Comparison of ENCODE assay signal across 24 cellular contexts in the genomic region with DNA sequence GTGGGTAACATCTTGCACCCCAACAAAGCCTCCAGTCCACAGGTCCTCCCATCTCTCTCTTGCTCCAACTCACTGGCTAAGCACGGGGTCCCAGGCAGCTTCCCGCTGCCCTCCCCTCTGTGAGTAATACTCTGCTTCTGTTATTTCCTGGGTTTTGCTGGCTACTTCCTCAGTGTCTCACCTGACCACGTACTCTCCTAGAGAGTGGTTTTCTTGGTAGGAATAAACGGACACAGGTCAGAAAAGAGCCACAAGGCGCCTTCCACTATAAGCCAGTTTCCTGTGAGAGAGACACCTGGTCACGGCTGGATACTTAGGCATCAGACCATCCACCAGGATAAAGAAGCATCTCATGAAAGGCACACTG. TPM values are rescaled to one million over a fixed set of nuclear protein-coding genes. Genes with fewer than 3 reads are reported as not detected.
DNase-seq lines count a peak whose midpoint lies in the region; ATAC-seq and TF ChIP-seq lines count a peak whose summit lies in the region.
"Had no signal": no experiment of that assay in that cellular context is flagged by ENCODE, and none has a peak within 500 bp of the region (broad histone marks: within the 10 kb centered on the region; RNA-seq: fewer than 3 reads in every experiment).

No MANE protein-coding gene starts in this region.

- H3K4me1 ChIP-seq in Loucy (ENCODE audit: insufficient read depth, low read length, poor library complexity, severe bottlenecking): peaks cover 9% of the 10 kb centered on the region
- no peaks in the 10 kb centered on the region for H3K4me1 ChIP-seq in naive thymus-derived CD4-positive, alpha-beta T cell (ENCODE audit: control insufficient read depth in 2 of 2, insufficient read depth in 2 of 2, low read length in 2 of 2)
- H3K4me1 ChIP-seq in subcutaneous abdominal adipose tissue (ENCODE audit: control insufficient read depth in 5 of 5, insufficient read depth in 5 of 5, low read length in 5 of 5): peaks cover 14 to 78% (median 70%) of the 10 kb centered on the region in 5 donors

- H3K4me3 Mint-ChIP-seq in brain: no peak overlapping the region
- peak overlapping the region in 2 of 10 donors; percentile 7 to 45 for H3K4me3 Mint-ChIP-seq in naive thymus-derived CD4-positive, alpha-beta T cell
- H3K4me3 Mint-ChIP-seq: activated CD8-positive, alpha-beta memory T cell treated with anti-CD3 and anti-CD28 coated beads, Interleukin-2, amount 10 ng/mL, durations not matched to agents 7 days and 5 days; CD8-positive, alpha-beta memory T cell had no signal

- no peaks in the 10 kb centered on the region for H3K27me3 Mint-ChIP-seq in brain
- no peaks in the 10 kb centered on the region for H3K27me3 Mint-ChIP-seq in naive thymus-derived CD4-positive, alpha-beta T cell
- H3K27me3 Mint-ChIP-seq: activated CD8-positive, alpha-beta memory T cell treated with anti-CD3 and anti-CD28 coated beads, Interleukin-2, amount 10 ng/mL, durations not matched to agents 7 days and 5 days; CD8-positive, alpha-beta memory T cell had no signal

- H3K27ac Mint-ChIP-seq in brain: peak overlapping the region in 3 of 5 experiments; percentile 3 to 51 (median 19)
- peak overlapping the region in 5 of 9 donors; percentile 49 to 77 (median 65) for H3K27ac Mint-ChIP-seq in naive thymus-derived CD4-positive, alpha-beta T cell
- H3K27ac Mint-ChIP-seq: activated CD8-positive, alpha-beta memory T cell treated with anti-CD3 and anti-CD28 coated beads, Interleukin-2, amount 10 ng/mL, durations not matched to agents 7 days and 5 days had no signal

- H2AFZ ChIP-seq in Loucy (ENCODE audit: low read length): no peak overlapping the region

- H3K9ac ChIP-seq in Loucy (ENCODE audit: low read depth, low read length, poor library complexity, severe bottlenecking): no peak overlapping the region
- no peak overlapping the region for H3K9ac ChIP-seq in subcutaneous abdominal adipose tissue (ENCODE audit: low read length in 5 of 5)

- H3K27ac ChIP-seq in naive thymus-derived CD4-positive, alpha-beta T cell (ENCODE audit: low read depth, low read length): no peak overlapping the region
- peak overlapping the region; percentile 96 for H3K27ac ChIP-seq in subcutaneous abdominal adipose tissue (ENCODE audit: low read depth, low read length)
- H3K27ac ChIP-seq: RWPE1, thyroid gland, WERI-Rb-1 had no signal

- peaks cover 64% of the 10 kb centered on the region for H4K20me1 ChIP-seq in Loucy (ENCODE audit: insufficient read depth, low read length, poor library complexity, severe bottlenecking)

- no peak for ATAC-seq in naive thymus-derived CD4-positive, alpha-beta T cell
- no peak for ATAC-seq in GM21367 (IDR thresholded peaks at IDR 0.05; ENCODE audit: unreplicated experiment)
- ATAC-seq: activated CD8-positive, alpha-beta memory T cell treated with anti-CD3 and anti-CD28 coated beads, Interleukin-2, amount 10 ng/mL, durations not matched to agents 7 days and 5 days; SK-N-SH treated with all-trans-retinoic acid at 6 μM for 48 hours had no signal

- intact Hi-C loops in naive thymus-derived CD4-positive, alpha-beta T cell (cut with micrococcal nuclease): no loop called here

- H3K79me2 ChIP-seq in Loucy (ENCODE audit: insufficient read depth, low read length): peaks cover 95% of the 10 kb centered on the region

- peaks cover 6% of the 10 kb centered on the region for H3K36me3 Mint-ChIP-seq in brain
- peaks cover 0 to 10% (median 0%) of the 10 kb centered on the region in 5 donors for H3K36me3 Mint-ChIP-seq in naive thymus-derived CD4-positive, alpha-beta T cell
- H3K36me3 Mint-ChIP-seq: activated CD8-positive, alpha-beta memory T cell treated with anti-CD3 and anti-CD28 coated beads, Interleukin-2, amount 10 ng/mL, durations not matched to agents 7 days and 5 days had no signal

- no peak for DNase-seq in naive thymus-derived CD4-positive, alpha-beta T cell
- DNase-seq in activated gamma-delta T cell treated with Interleukin-2 at 50 U/mL for 16 hours (no peak), NCI-H187 treated with DMSO at 0.1 percent for 48 hours (lab: John Stamatoyannopoulos, UW) (no peak)
- DNase-seq: activated CD4-positive, alpha-beta T cell treated with anti-CD3 and anti-CD28 coated beads, Interleukin-2, amount 50 U/mL, for 1 hour; activated CD8-positive, alpha-beta memory T cell treated with anti-CD3 and anti-CD28 coated beads, Interleukin-2, amount 10 ng/mL, durations not matched to agents 7 days and 5 days; activated naive CD4-positive, alpha-beta T cell treated with anti-CD3 and anti-CD28 coated beads, Interleukin-2, amount 50 U/mL, for 16 hours; CD8-positive, alpha-beta memory T cell; DMS153; KBM-7; mammary epithelial cell; NCI-H1930; NCI-H69; retina; stimulated activated CD4-positive, alpha-beta T cell treated with anti-CD3 and anti-CD28 coated beads, Interleukin-2, amount 100 ng/mL, for 48 hours; stimulated activated naive CD4-positive, alpha-beta T cell; thyroid gland; WERI-Rb-1 had no signal

- no peaks in the 10 kb centered on the region for H3K27me3 ChIP-seq in Loucy (ENCODE audit: insufficient read depth, low read length, poor library complexity, severe bottlenecking)
- no peaks in the 10 kb centered on the region for H3K27me3 ChIP-seq in naive thymus-derived CD4-positive, alpha-beta T cell (ENCODE audit: control insufficient read depth in 2 of 2, insufficient read depth in 2 of 2, low read length in 2 of 2)
- H3K27me3 ChIP-seq in subcutaneous abdominal adipose tissue (ENCODE audit: control insufficient read depth in 5 of 5, insufficient read depth in 4 of 5, low read length in 5 of 5): no peaks in the 10 kb centered on the region
- H3K27me3 ChIP-seq: thyroid gland had no signal

- H3K36me3 ChIP-seq in Loucy (ENCODE audit: insufficient read depth, low read length) (peaks cover 18% of the 10 kb centered on the region; the same call in 1 of the 2 replicates), subcutaneous abdominal adipose tissue (ENCODE audit: control insufficient read depth in 5 of 5, insufficient read depth in 5 of 5, low read length in 5 of 5) (peaks cover 0 to 10% (median 0%) of the 10 kb centered on the region in 5 donors)
- peaks cover 0 to 7% (median 0%) of the 10 kb centered on the region in 3 experiments for H3K36me3 ChIP-seq in naive thymus-derived CD4-positive, alpha-beta T cell (ENCODE audit: control insufficient read depth in 2 of 3, insufficient read depth in 3 of 3, low read length in 3 of 3)
- H3K36me3 ChIP-seq: thyroid gland had no signal

- CTCF ChIA-PET in naive thymus-derived CD4-positive, alpha-beta T cell (lab: Charles Lee): interaction anchor here (0.7 kb wide), 1 partner anchor 24 kb away, joined by 4 read pairs; no protein-coding TSS in a partner anchor

- H3K4me3 ChIP-seq in Loucy (ENCODE audit: low read length, poor library complexity, severe bottlenecking) (no peak overlapping the region), subcutaneous abdominal adipose tissue (ENCODE audit: low read depth in 1 of 5, low read length in 5 of 5) (no peak overlapping the region)
- H3K4me3 ChIP-seq in naive thymus-derived CD4-positive, alpha-beta T cell (ENCODE audit: low read length): no peak overlapping the region
- H3K4me3 ChIP-seq: coronary artery, thyroid gland had no signal

- no peaks in the 10 kb centered on the region for H3F3A ChIP-seq in Loucy (ENCODE audit: low read depth)

- H3K4me2 ChIP-seq in Loucy (ENCODE audit: low read depth, low read length, poor library complexity, severe bottlenecking): peak overlapping the region; percentile 3

- H3K9me3 ChIP-seq in Loucy (ENCODE audit: insufficient read depth, low read depth, low read length) (no peaks in the 10 kb centered on the region), subcutaneous abdominal adipose tissue (ENCODE audit: control insufficient read depth in 5 of 5, low read length in 5 of 5) (no peaks in the 10 kb centered on the region)
- H3K9me3 ChIP-seq in naive thymus-derived CD4-positive, alpha-beta T cell (ENCODE audit: control insufficient read depth in 2 of 3, low read length in 3 of 3): no peaks in the 10 kb centered on the region
- H3K9me3 ChIP-seq: thyroid gland had no signal

- TF ChIP-seq CTCF in Loucy (conservative IDR thresholded peaks at IDR 0.05; ENCODE audit: low read length): no peak
- no peak for TF ChIP-seq CTCF in brain (conservative IDR thresholded peaks at IDR 0.05)

- no peaks in the 10 kb centered on the region for H3K9me2 ChIP-seq in Loucy (replicated peaks; ENCODE audit: low read depth, low read length)

- peaks cover 0 to 10% (median 0%) of the 10 kb centered on the region in 5 experiments for H3K9me3 Mint-ChIP-seq in brain
- H3K9me3 Mint-ChIP-seq in naive thymus-derived CD4-positive, alpha-beta T cell: no peaks in the 10 kb centered on the region
- H3K9me3 Mint-ChIP-seq: CD8-positive, alpha-beta memory T cell had no signal

- POLR2A ChIA-PET in naive thymus-derived CD4-positive, alpha-beta T cell (lab: Charles Lee): no interaction called here

- H3K4me1 Mint-ChIP-seq in brain: peaks cover 40% of the 10 kb centered on the region
- peaks cover 13 to 49% (median 29%) of the 10 kb centered on the region in 7 donors for H3K4me1 Mint-ChIP-seq in naive thymus-derived CD4-positive, alpha-beta T cell

RNA-seq across cellular contexts. Expression of gene ARRB1, which starts 36.0 kb away (rescaled TPM):
- polyA plus RNA-seq in brain (ENCODE audit: insufficient read depth, low read depth, low replicate concordance): 24.8 TPM
- 100 to 1,000 TPM in 1 of 5 experiments, 10 to 100 TPM in 4; 47.8 to 104 (median 63.9) TPM for total RNA-seq in naive thymus-derived CD4-positive, alpha-beta T cell
- 1 to 10 TPM; 7.5 to 9.0 TPM for polyA plus RNA-seq in naive thymus-derived CD4-positive, alpha-beta T cell
